ENCODE assay signal across 10 cellular contexts in genomic region chr5:76547891-76548524, GRCh38.
DNase-seq lines count a peak whose midpoint lies in the region; ATAC-seq and TF ChIP-seq lines count a peak whose summit lies in the region.
"Had no signal": no experiment of that assay in that cellular context is flagged by ENCODE, and none has a peak within 500 bp of the region (broad histone marks: within the 10 kb centered on the region; RNA-seq: fewer than 3 reads in every experiment).

No MANE protein-coding gene starts in this region.

- TF ChIP-seq EP300 in sigmoid colon (IDR thresholded peaks at IDR 0.05) = no peak

- H3K36me3 ChIP-seq in sigmoid colon = no peaks in the 10 kb centered on the region
- H3K36me3 ChIP-seq: ascending aorta had no signal

- POLR2A ChIA-PET in activated B cell treated with CpG ODN at 0.5 μM for 24 hours (lab: Charles Lee) = interaction anchor here (1.4 kb wide), 1 partner anchor 145 kb away, joined by 14 read pairs; the partner anchor contains the start of gene IQGAP2

- no peaks in the 10 kb centered on the region for H3K9me3 ChIP-seq in sigmoid colon
- H3K9me3 ChIP-seq: ascending aorta had no signal

- ATAC-seq in GM18858 (IDR thresholded peaks at IDR 0.05; ENCODE audit: unreplicated experiment) (peak; percentile 29), HG02571 (IDR thresholded peaks at IDR 0.05; ENCODE audit: unreplicated experiment) (peak; percentile 5), activated B cell treated with CpG ODN at 0.5 μM for 24 hours (ENCODE audit: low read depth) (no peak), HG02981 (IDR thresholded peaks at IDR 0.05; ENCODE audit: unreplicated experiment) (no peak)

- peak overlapping the region; percentile 70 for H3K4me3 Mint-ChIP-seq in activated B cell treated with CpG ODN at 0.5 μM for 24 hours

- H3K9me3 Mint-ChIP-seq in activated B cell treated with CpG ODN at 0.5 μM for 24 hours = no peaks in the 10 kb centered on the region

- no peaks in the 10 kb centered on the region for H3K36me3 Mint-ChIP-seq in activated B cell treated with CpG ODN at 0.5 μM for 24 hours (ENCODE audit: low read depth)

- CTCF ChIA-PET in activated B cell treated with CpG ODN at 0.5 μM for 24 hours (lab: Charles Lee) = interaction anchor here (1.7 kb wide), 1 partner anchor 35 kb away, joined by 5 read pairs; no protein-coding TSS in a partner anchor

- H3K4me1 Mint-ChIP-seq in activated B cell treated with CpG ODN at 0.5 μM for 24 hours = peaks cover 43% of the 10 kb centered on the region

- intact Hi-C loops in activated B cell treated with CpG ODN at 0.5 μM for 24 hours (cut with micrococcal nuclease) = loop anchor here (1.0 to 10.0 kb wide), 3 partner anchors 8 to 833 kb away; partner anchors contain the start of gene POC5
- intact Hi-C loops in sigmoid colon (cut with DNase I) = no loop called here

- 83 to 89% methylated on average over 3 of the region's 3 CpGs for WGBS in sigmoid colon, 2 donors

- H3K4me1 ChIP-seq in sigmoid colon = peaks cover 0 to 10% (median 4%) of the 10 kb centered on the region in 4 donors
- H3K4me1 ChIP-seq: ascending aorta had no signal

- TF ChIP-seq POLR2A in sigmoid colon (IDR thresholded peaks at IDR 0.05) = no peak

- no peaks in the 10 kb centered on the region for H3K27me3 Mint-ChIP-seq in activated B cell treated with CpG ODN at 0.5 μM for 24 hours

- H3K27ac Mint-ChIP-seq in activated B cell treated with CpG ODN at 0.5 μM for 24 hours = peak overlapping the region; percentile 82

- H3K27me3 ChIP-seq in sigmoid colon = no peaks in the 10 kb centered on the region
- H3K27me3 ChIP-seq: ascending aorta had no signal

- no peak overlapping the region for H3K4me3 ChIP-seq in sigmoid colon
- H3K4me3 ChIP-seq: ascending aorta had no signal

- TF ChIP-seq CTCF in activated B cell treated with CpG ODN at 0.5 μM for 24 hours (IDR thresholded peaks at IDR 0.05) (no peak), sigmoid colon (IDR thresholded peaks at IDR 0.05) (no peak)

- peak overlapping the region in 3 of 4 donors; percentile 12 to 56 (median 38) for H3K27ac ChIP-seq in sigmoid colon

- no peak for DNase-seq in activated B cell treated with CpG ODN at 0.5 μM for 24 hours
- DNase-seq in sigmoid colon = no peak
- DNase-seq in NCI-H128 (lab: John Stamatoyannopoulos, UW; ENCODE audit: unreplicated experiment) = no peak
- no peak for DNase-seq in ecto neural progenitor cell (ENCODE audit: low spot score)
- DNase-seq: NCI-H187 treated with DMSO at 0.1 percent for 48 hours, T-helper 9 cell had no signal

Comparison
In these comparisons a context has a peak if more than half of its experiments do, and no peak if none do; other contexts are left out.
1. ATAC-seq: peak in GM18858 (single experiment) and HG02571 (single experiment); none in activated B cell treated with CpG ODN at 0.5 μM for 24 hours (single experiment) and HG02981 (single experiment).